Comparison of ENCODE assay signal across 25 cellular contexts in genomic region chr14:35539969-35540368, GRCh38. TPM values are rescaled to one million over a fixed set of nuclear protein-coding genes. Genes with fewer than 3 reads are reported as not detected.
"Had no signal": no experiment of that assay in that cellular context is flagged by ENCODE, and none has a peak within 500 bp of the region (broad histone marks: within the 10 kb centered on the region; RNA-seq: fewer than 3 reads in every experiment).

No MANE protein-coding gene starts in this region.

- H3K27ac ChIP-seq: breast epithelium, coronary artery, gastrocnemius medialis, heart left ventricle, left ventricle myocardium inferior, stomach, upper lobe of left lung had no signal

- H3K4me3 Mint-ChIP-seq: activated CD8-positive, alpha-beta T cell treated with anti-CD3 and anti-CD28 coated beads, Interleukin-2, amount 10 ng/mL, durations not matched to agents 7 days and 5 days; activated naive CD4-positive, alpha-beta T cell treated with anti-CD3 and anti-CD28 coated beads for 36 hours; activated T-cell treated with anti-CD3 and anti-CD28 coated beads, Interleukin-2, amount 50 U/mL, for 24 hours; immature natural killer cell; nephron progenitor cell; stimulated activated effector memory CD8-positive, alpha-beta T cell treated with anti-CD3 and anti-CD28 coated beads, Interleukin-12 subunit alpha, Interleukin-12 subunit beta, amount 100 ng/mL, for 72 hours had no signal

- H3K9me3 Mint-ChIP-seq: activated naive CD4-positive, alpha-beta T cell treated with anti-CD3 and anti-CD28 coated beads for 36 hours; activated T-cell treated with anti-CD3 and anti-CD28 coated beads, Interleukin-2, amount 50 U/mL, for 24 hours; immature natural killer cell; nephron progenitor cell; stimulated activated effector memory CD8-positive, alpha-beta T cell treated with anti-CD3 and anti-CD28 coated beads, Interleukin-12 subunit alpha, Interleukin-12 subunit beta, amount 100 ng/mL, for 72 hours had no signal

- H3K4me2 ChIP-seq: smooth muscle cell had no signal

- H3K9me3 ChIP-seq: breast epithelium, gastrocnemius medialis, heart left ventricle, left ventricle myocardium inferior, stomach, upper lobe of left lung had no signal

- H3K4me3 ChIP-seq: breast epithelium, coronary artery, gastrocnemius medialis, heart left ventricle, left ventricle myocardium inferior, smooth muscle cell, stomach, upper lobe of left lung had no signal

- DNase-seq: activated CD4-positive, alpha-beta T cell treated with anti-CD3 and anti-CD28 coated beads for 48 hours; activated CD4-positive, CD25-positive, alpha-beta regulatory T cell; activated CD8-positive, alpha-beta T cell treated with anti-CD3 and anti-CD28 coated beads, Interleukin-2, amount 10 ng/mL, durations not matched to agents 7 days and 5 days; activated naive CD4-positive, alpha-beta T cell treated with anti-CD3 and anti-CD28 coated beads for 36 hours; activated T-cell treated with anti-CD3 and anti-CD28 coated beads, Interleukin-2, amount 50 U/mL, for 24 hours; gastrocnemius medialis; heart left ventricle; immature natural killer cell; kidney glomerular epithelial cell; left ventricle myocardium inferior; mammary epithelial cell; nephron progenitor cell; nucleus accumbens; stimulated activated CD4-positive, alpha-beta T cell treated with anti-CD3 and anti-CD28 coated beads, Interleukin-4, amount 100 ng/mL, for 24 hours; stomach; upper lobe of left lung had no signal

- H3K27ac Mint-ChIP-seq: activated CD8-positive, alpha-beta T cell treated with anti-CD3 and anti-CD28 coated beads, Interleukin-2, amount 10 ng/mL, durations not matched to agents 7 days and 5 days; activated naive CD4-positive, alpha-beta T cell treated with anti-CD3 and anti-CD28 coated beads for 36 hours; activated T-cell treated with anti-CD3 and anti-CD28 coated beads, Interleukin-2, amount 50 U/mL, for 24 hours; immature natural killer cell; nephron progenitor cell; stimulated activated effector memory CD8-positive, alpha-beta T cell treated with anti-CD3 and anti-CD28 coated beads, Interleukin-12 subunit alpha, Interleukin-12 subunit beta, amount 100 ng/mL, for 72 hours had no signal

- H3K36me3 ChIP-seq: breast epithelium, gastrocnemius medialis had no signal

RNA-seq across cellular contexts. Expression of gene INSM2, which starts 6.0 kb away (rescaled TPM):
- total RNA-seq: activated CD8-positive, alpha-beta T cell treated with anti-CD3 and anti-CD28 coated beads, Interleukin-2, amount 10 ng/mL, durations not matched to agents 7 days and 5 days; activated naive CD4-positive, alpha-beta T cell treated with anti-CD3 and anti-CD28 coated beads for 36 hours; astrocyte; breast epithelium; gastrocnemius medialis; heart left ventricle; left ventricle myocardium inferior; mammary epithelial cell; myocyte; sciatic nerve; smooth muscle cell; stomach had no signal
- polyA plus RNA-seq: adipose tissue, esophagus, heart left ventricle, immature natural killer cell, mammary epithelial cell, smooth muscle cell, stomach had no signal
